12 cellular contexts compared by ENCODE assay signal in the genomic region with DNA sequence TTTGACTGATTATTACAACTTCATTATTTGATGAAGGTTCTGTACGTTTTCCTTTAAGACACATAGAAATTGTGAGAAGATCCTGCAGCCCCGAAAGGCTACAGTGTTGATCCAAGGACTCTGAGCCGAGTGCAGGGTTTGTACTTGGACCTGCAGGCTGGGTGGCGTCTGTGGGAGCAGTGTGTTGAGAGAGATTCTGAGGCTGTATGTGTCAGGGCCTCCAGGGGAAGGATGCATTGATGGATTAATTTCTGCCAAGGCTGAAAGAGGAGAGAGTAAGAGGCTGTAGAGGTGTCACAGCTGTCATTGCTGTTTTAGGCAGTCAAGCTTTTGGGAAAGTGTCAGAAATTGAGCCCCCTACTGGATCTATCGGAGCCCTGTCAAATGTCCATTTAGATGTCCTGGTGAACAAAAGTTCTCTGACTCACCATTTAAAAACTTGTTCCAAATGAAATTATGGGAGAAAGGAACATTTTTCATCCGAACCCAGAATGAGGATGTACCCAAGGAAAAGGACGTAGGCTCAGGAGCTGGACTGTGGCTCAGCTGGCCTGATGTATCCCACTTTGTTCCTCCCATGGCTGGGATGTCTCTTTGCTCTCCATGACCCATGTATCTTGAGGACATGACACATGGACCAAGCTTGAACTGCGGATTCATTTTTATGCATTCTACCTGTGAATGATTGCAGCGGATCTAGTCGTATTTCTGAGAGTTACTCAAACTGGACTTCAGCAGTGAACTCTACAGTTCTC.
DNase-seq lines count a peak whose midpoint lies in the region; ATAC-seq and TF ChIP-seq lines count a peak whose summit lies in the region.
"Had no signal": no experiment of that assay in that cellular context is flagged by ENCODE, and none has a peak within 500 bp of the region (broad histone marks: within the 10 kb centered on the region; RNA-seq: fewer than 3 reads in every experiment).

No MANE protein-coding gene starts in this region.

- no peak overlapping the region for H4K8ac ChIP-seq in H9 (replicated peaks; ENCODE audit: insufficient read length, low read depth, low read length)

- H3K9me3 ChIP-seq in H9 (ENCODE audit: control insufficient read depth, low read depth, low read length) (no peaks in the 10 kb centered on the region), RWPE2 (ENCODE audit: severe bottlenecking) (no peaks in the 10 kb centered on the region), gastroesophageal sphincter (no peaks in the 10 kb centered on the region), skeletal muscle satellite cell (replicated peaks; ENCODE audit: low read length) (no peaks in the 10 kb centered on the region)

- no peak overlapping the region for H3T11ph ChIP-seq in H9 (ENCODE audit: low read length)

- H3K4me1 ChIP-seq in H9 (ENCODE audit: insufficient read depth, low read length) (peaks cover 33% of the 10 kb centered on the region), RWPE2 (ENCODE audit: insufficient read depth, poor library complexity, severe bottlenecking) (peaks cover 37% of the 10 kb centered on the region), gastroesophageal sphincter (peaks cover 0 to 69% (median 30%) of the 10 kb centered on the region in 3 donors), skeletal muscle satellite cell (ENCODE audit: control insufficient read depth, insufficient read depth, low read length) (peaks cover 44% of the 10 kb centered on the region)

- no peak for TF ChIP-seq EP300 in gastroesophageal sphincter (IDR thresholded peaks at IDR 0.05)

- H2AFZ ChIP-seq in H9 (ENCODE audit: low read length): no peak overlapping the region

- H2BK20ac ChIP-seq in H9 (ENCODE audit: low read depth, low read length, poor library complexity, severe bottlenecking): no peak overlapping the region

- no CpG with 5 or more reads among the region's 10 CpGs for WGBS in H9 (ENCODE audit: extremely low coverage, insufficient read length, low lambda C conversion rate)
- 61 to 69% methylated on average over 9 of the region's 10 CpGs for WGBS in gastroesophageal sphincter (ENCODE audit: low coverage in 1 of 2), 2 donors

- H4K20me1 ChIP-seq in H9 (ENCODE audit: control insufficient read depth, insufficient read depth, insufficient read length): no peaks in the 10 kb centered on the region

- H2BK5ac ChIP-seq in H9 (ENCODE audit: insufficient read length, low read length): no peak overlapping the region

- H3K27ac Mint-ChIP-seq in H9: peak overlapping the region in 2 of 3 experiments; percentile 37 to 93; a peak in 3 of 7 replicates
- no peak overlapping the region for H3K27ac Mint-ChIP-seq in activated T-cell treated with anti-CD3 and anti-CD28 coated beads, Interleukin-2, amount 50 U/mL, for 72 hours
- H3K27ac Mint-ChIP-seq: T-helper 17 cell had no signal

- no peak overlapping the region for H2BK120ac ChIP-seq in H9 (ENCODE audit: low read depth, low read length, poor library complexity, severe bottlenecking)

- DNase-seq in H9 (no peak), RWPE2 (ENCODE audit: low spot score) (no peak), UCSD-AML1 (lab: John Stamatoyannopoulos, UW; ENCODE audit: unreplicated experiment) (no peak), NCI-H187 treated with DMSO at 0.1 percent for 48 hours (lab: John Stamatoyannopoulos, UW) (no peak)
- DNase-seq in activated T-cell treated with anti-CD3 and anti-CD28 coated beads, Interleukin-2, amount 50 U/mL, for 72 hours: no peak
- DNase-seq: activated gamma-delta T cell; NCI-H2029 treated with DMSO at 0.1 percent for 48 hours; stimulated activated CD4-positive, alpha-beta T cell treated with anti-CD3 and anti-CD28 coated beads, Interleukin-4, amount 100 ng/mL, for 24 hours; T-helper 17 cell had no signal

- no peak overlapping the region for H3K18ac ChIP-seq in H9 (ENCODE audit: insufficient read length, low read depth, low read length)

- H3K9ac ChIP-seq in H9 (ENCODE audit: extremely low read depth, insufficient read length, low read length) (no peak overlapping the region), skeletal muscle satellite cell (ENCODE audit: low read depth, low read length) (no peak overlapping the region)

- H3K27me3 ChIP-seq in H9 (ENCODE audit: insufficient read depth, low read length) (no peaks in the 10 kb centered on the region), RWPE2 (ENCODE audit: insufficient read depth, poor library complexity, severe bottlenecking) (no peaks in the 10 kb centered on the region), gastroesophageal sphincter (no peaks in the 10 kb centered on the region), skeletal muscle satellite cell (ENCODE audit: control insufficient read depth, insufficient read depth, low read length) (no peaks in the 10 kb centered on the region)

- no peak overlapping the region for H3K56ac ChIP-seq in H9 (ENCODE audit: insufficient read length, low read depth, low read length)

- peaks cover 4 to 16% (median 15%) of the 10 kb centered on the region in 3 experiments; a peak in 6 of 7 replicates for H3K36me3 Mint-ChIP-seq in H9 (ENCODE audit: insufficient read depth in 1 of 3, low read depth in 3 of 3)
- no peaks in the 10 kb centered on the region for H3K36me3 Mint-ChIP-seq in activated T-cell treated with anti-CD3 and anti-CD28 coated beads, Interleukin-2, amount 50 U/mL, for 72 hours (ENCODE audit: insufficient read depth in 2 of 2)

- ATAC-seq in RWPE2 (ENCODE audit: low read depth): no peak
- ATAC-seq in gastroesophageal sphincter: no peak
- ATAC-seq in activated T-cell treated with anti-CD3 and anti-CD28 coated beads, Interleukin-2, amount 50 U/mL, for 72 hours (replicated peaks in 1 of 2): no peak
- ATAC-seq in HG03457 (IDR thresholded peaks at IDR 0.05; ENCODE audit: unreplicated experiment): no peak
- ATAC-seq: T-helper 17 cell had no signal

- H3K23me2 ChIP-seq in H9 (ENCODE audit: insufficient read length, low read depth, low read length, poor library complexity, severe bottlenecking): no peaks in the 10 kb centered on the region

- TF ChIP-seq CTCF in H9 (conservative IDR thresholded peaks at IDR 0.05): peak; percentile 45; the same call in 2 of the 3 replicates
- peak; percentile 8 for TF ChIP-seq CTCF in RWPE2 (IDR thresholded peaks at IDR 0.05; ENCODE audit: poor library complexity, severe bottlenecking)
- TF ChIP-seq CTCF in gastroesophageal sphincter (IDR thresholded peaks at IDR 0.05): peak in 2 of 4 experiments; percentile 24 to 31

- no peak overlapping the region for H2AK5ac ChIP-seq in H9 (ENCODE audit: insufficient read length, low read length)

- no peak overlapping the region for H4K5ac ChIP-seq in H9 (ENCODE audit: insufficient read length, low read depth, low read length)

- H3K27ac ChIP-seq in H9 (ENCODE audit: insufficient read length, low read depth, low read length) (peak overlapping the region; percentile 9), RWPE2 (ENCODE audit: poor library complexity, severe bottlenecking) (no peak overlapping the region), gastroesophageal sphincter (peak overlapping the region in 3 of 4 donors; percentile 44 to 60 (median 58))

- no peak overlapping the region for H2BK15ac ChIP-seq in H9 (ENCODE audit: low read depth, low read length)

- no peak overlapping the region for H4K91ac ChIP-seq in H9 (ENCODE audit: insufficient read length, low read depth, low read length)

- TF ChIP-seq POLR2A in gastroesophageal sphincter (IDR thresholded peaks at IDR 0.05): no peak

- no peak overlapping the region; a peak in 1 of 5 replicates for H3K4me3 Mint-ChIP-seq in H9
- no peak overlapping the region for H3K4me3 Mint-ChIP-seq in activated T-cell treated with anti-CD3 and anti-CD28 coated beads, Interleukin-2, amount 50 U/mL, for 72 hours
- H3K4me3 Mint-ChIP-seq: T-helper 17 cell had no signal

- no peak overlapping the region for H3K14ac ChIP-seq in H9 (ENCODE audit: insufficient read depth, low read length)

- no peaks in the 10 kb centered on the region; a peak in 1 of 5 replicates for H3K9me3 Mint-ChIP-seq in H9
- no peaks in the 10 kb centered on the region for H3K9me3 Mint-ChIP-seq in activated T-cell treated with anti-CD3 and anti-CD28 coated beads, Interleukin-2, amount 50 U/mL, for 72 hours

- no peak overlapping the region for H3K23ac ChIP-seq in H9 (ENCODE audit: insufficient read length, low read depth, low read length)

- H3K4me1 Mint-ChIP-seq in H9: peaks cover 73 to 79% of the 10 kb centered on the region in 2 experiments
- H3K4me1 Mint-ChIP-seq in activated T-cell treated with anti-CD3 and anti-CD28 coated beads, Interleukin-2, amount 50 U/mL, for 72 hours (ENCODE audit: low read depth): peaks cover 19% of the 10 kb centered on the region

- H3K79me2 ChIP-seq in H9 (ENCODE audit: insufficient read depth, low read length): peaks cover 18% of the 10 kb centered on the region; the same call in 1 of the 2 replicates

- no peaks in the 10 kb centered on the region for H3K27me3 Mint-ChIP-seq in H9 (ENCODE audit: low read depth)
- H3K27me3 Mint-ChIP-seq in activated T-cell treated with anti-CD3 and anti-CD28 coated beads, Interleukin-2, amount 50 U/mL, for 72 hours (ENCODE audit: low read depth): peaks cover 35% of the 10 kb centered on the region

- H3K79me1 ChIP-seq in H9 (ENCODE audit: insufficient read depth, low read depth, low read length, poor library complexity, severe bottlenecking): peaks cover 6% of the 10 kb centered on the region

- H3K4me3 ChIP-seq in RWPE2 (ENCODE audit: severe bottlenecking): no peak overlapping the region
- H3K4me3 ChIP-seq in gastroesophageal sphincter: no peak overlapping the region
- no peak overlapping the region for H3K4me3 ChIP-seq in skeletal muscle satellite cell (ENCODE audit: low read length)

- no peak overlapping the region for H2BK12ac ChIP-seq in H9 (ENCODE audit: insufficient read length, low read depth, low read length)

- no peak overlapping the region for H3K4ac ChIP-seq in H9 (ENCODE audit: low read depth, low read length)

- no peak overlapping the region for H3K4me2 ChIP-seq in H9 (ENCODE audit: insufficient read depth, insufficient read length, low read length)
- peak overlapping the region; percentile 35 for H3K4me2 ChIP-seq in skeletal muscle satellite cell (ENCODE audit: low read length)

- no peaks in the 10 kb centered on the region for H3K36me3 ChIP-seq in RWPE2 (ENCODE audit: low read depth)
- no peaks in the 10 kb centered on the region for H3K36me3 ChIP-seq in gastroesophageal sphincter
- H3K36me3 ChIP-seq in skeletal muscle satellite cell (ENCODE audit: insufficient read depth, low read length): no peaks in the 10 kb centered on the region
